Comparison of ENCODE assay signal across 8 cellular contexts in genomic region chr3:99817437-99818240, GRCh38. TPM values are rescaled to one million over a fixed set of nuclear protein-coding genes. Genes with fewer than 3 reads are reported as not detected.
A peak's percentile ranks its signal among the peaks of the same experiment; 100 is the strongest.
DNase-seq lines count a peak whose midpoint lies in the region; ATAC-seq and TF ChIP-seq lines count a peak whose summit lies in the region.

TSS of gene CMSS1 (plus strand) at chr3:99817862.

- H3K27me3 ChIP-seq in adipocyte (replicated peaks; ENCODE audit: control insufficient read depth, insufficient read depth, low read length) (no peaks in the 10 kb centered on the region), cardiac muscle cell (no peaks in the 10 kb centered on the region), trophoblast cell (ENCODE audit: insufficient read depth, low read length) (peaks cover 2% of the 10 kb centered on the region), transverse colon (no peaks in the 10 kb centered on the region)

- peak within 1 kb of the TSS; percentile 16 for H3K4ac ChIP-seq in trophoblast cell (ENCODE audit: low read depth, low read length)

- no peak for TF ChIP-seq EP300 in transverse colon (IDR thresholded peaks at IDR 0.05; ENCODE audit: low read depth)

- H3K79me2 ChIP-seq in trophoblast cell (ENCODE audit: control insufficient read depth, insufficient read depth, low read length, poor library complexity), result no peaks in the 10 kb centered on the region

- peak within 1 kb of the TSS; percentile 88 for H3K27ac ChIP-seq in cardiac muscle cell
- no peak within 1 kb of the TSS for H3K27ac ChIP-seq in trophoblast cell (ENCODE audit: low read depth, low read length)
- H3K27ac ChIP-seq in transverse colon, result peak within 1 kb of the TSS; percentile 85 to 92 (median 89)

- DNase-seq in NCI-H1436 (lab: John Stamatoyannopoulos, UW) (peak; percentile 88), T follicular helper cell (ENCODE audit: low read depth) (peak; percentile 93), adipocyte (ENCODE audit: low read depth) (peak; percentile 97), cardiac muscle cell (ENCODE audit: low read depth in 1 of 2, low spot score in 1 of 2) (peak; percentile 95 to 96), trophoblast cell (peak; percentile 94 to 96), transverse colon (peak; percentile 96)

- H2AFZ ChIP-seq in trophoblast cell (ENCODE audit: insufficient read depth, low read length, poor library complexity), result peak within 1 kb of the TSS; percentile 91

- WGBS in trophoblast cell (ENCODE audit: extremely low coverage, insufficient coverage, insufficient read length), result no CpG with 5 or more reads among the region's 60 CpGs
- WGBS in transverse colon (ENCODE audit: low coverage in 1 of 2), 2 donors, result 0 to 1% methylated on average over 13 to 51 of the region's 60 CpGs

- H2BK12ac ChIP-seq in trophoblast cell (ENCODE audit: low read length), result no peak within 1 kb of the TSS

- intact Hi-C loops in transverse colon (cut with DNase I; ENCODE audit: low total_unique reads), result no loop called here

- peaks cover 5% of the 10 kb centered on the region for H3K79me1 ChIP-seq in trophoblast cell (ENCODE audit: low read length)

- peak; percentile 99 for ATAC-seq in HG02798 (IDR thresholded peaks at IDR 0.05; ENCODE audit: poor library complexity, unreplicated experiment)

- H3K36me3 ChIP-seq in adipocyte (ENCODE audit: control insufficient read depth, insufficient read depth, low read length, severe bottlenecking), result no peaks in the 10 kb centered on the region
- no peaks in the 10 kb centered on the region for H3K36me3 ChIP-seq in cardiac muscle cell
- H3K36me3 ChIP-seq in trophoblast cell (ENCODE audit: control insufficient read depth in 1 of 2, insufficient read depth in 2 of 2, low read length in 2 of 2), result no peaks in the 10 kb centered on the region
- H3K36me3 ChIP-seq in transverse colon, result no peaks in the 10 kb centered on the region

- peak within 1 kb of the TSS; percentile 92 for H3K4me2 ChIP-seq in trophoblast cell (ENCODE audit: low read length)

- peak within 1 kb of the TSS; percentile 3 for H4K91ac ChIP-seq in trophoblast cell (ENCODE audit: low read depth, low read length)

- no peak within 1 kb of the TSS for H2BK5ac ChIP-seq in trophoblast cell (ENCODE audit: low read depth, low read length, poor library complexity)

- peak within 1 kb of the TSS; percentile 36 for H2BK120ac ChIP-seq in trophoblast cell (ENCODE audit: insufficient read depth, low read length, poor library complexity)

- TF ChIP-seq CTCF in GM12875 (IDR thresholded peaks at IDR 0.05; ENCODE audit: borderline replicate concordance, insufficient read depth, low read depth, low read length) (peak; percentile 36; the same call in 1 of the 2 replicates), cardiac muscle cell (IDR thresholded peaks at IDR 0.05; ENCODE audit: low read depth, low read length) (peak; percentile 20), transverse colon (IDR thresholded peaks at IDR 0.05) (peak; percentile 21 to 60 (median 40))

- H3K14ac ChIP-seq in trophoblast cell (ENCODE audit: low read length), result peak within 1 kb of the TSS; percentile 41

- H3K9me3 ChIP-seq in adipocyte (ENCODE audit: control insufficient read depth, low read length) (no peaks in the 10 kb centered on the region), cardiac muscle cell (ENCODE audit: low read depth) (no peaks in the 10 kb centered on the region), trophoblast cell (ENCODE audit: insufficient read depth, low read depth, low read length) (no peaks in the 10 kb centered on the region), transverse colon (no peaks in the 10 kb centered on the region)

- H3K4me3 ChIP-seq in GM12875 (ENCODE audit: low read depth, low read length) (peak within 1 kb of the TSS; percentile 67), adipocyte (ENCODE audit: low read length) (peak within 1 kb of the TSS; percentile 88), cardiac muscle cell (peak within 1 kb of the TSS; percentile 47), trophoblast cell (ENCODE audit: low read depth, low read length) (peak within 1 kb of the TSS; percentile 90), transverse colon (peak within 1 kb of the TSS; percentile 46 to 69 (median 58))

- H3K4me1 ChIP-seq in adipocyte (ENCODE audit: control insufficient read depth, insufficient read depth, low read length) (peaks cover 15% of the 10 kb centered on the region), cardiac muscle cell (ENCODE audit: low read depth) (no peaks in the 10 kb centered on the region), trophoblast cell (ENCODE audit: control insufficient read depth in 1 of 2, insufficient read depth in 2 of 2, low read length in 2 of 2) (peaks cover 0 to 2% of the 10 kb centered on the region in 2 experiments), transverse colon (peaks cover 0 to 20% (median 12%) of the 10 kb centered on the region in 4 donors)

- peak; percentile 66 for TF ChIP-seq POLR2A in transverse colon (IDR thresholded peaks at IDR 0.05)

- H3K23ac ChIP-seq in trophoblast cell (ENCODE audit: low read length), result no peak within 1 kb of the TSS

- peak within 1 kb of the TSS; percentile 73 for H4K8ac ChIP-seq in trophoblast cell (ENCODE audit: low read depth, low read length)

- H3K18ac ChIP-seq in trophoblast cell (ENCODE audit: low read length), result peak within 1 kb of the TSS; percentile 9

- peak within 1 kb of the TSS; percentile 84 for H3K9ac ChIP-seq in adipocyte (ENCODE audit: low read length)
- H3K9ac ChIP-seq in trophoblast cell (ENCODE audit: low read length), result peak within 1 kb of the TSS; percentile 87

- no peak within 1 kb of the TSS for H2AK5ac ChIP-seq in trophoblast cell (ENCODE audit: low read length)

- H4K12ac ChIP-seq in trophoblast cell (ENCODE audit: low read depth, low read length), result peak within 1 kb of the TSS; percentile 59

- in situ Hi-C loops in transverse colon (cut with MboI; ENCODE audit: low pct_ligation_motif_present in 1 of 4, low pct_unique_long_range_greater_than_20kb in 1 of 4, low sequenced_read_pairs in 3 of 4), result no loop called here

RNA-seq across cellular contexts. Expression of gene CMSS1, which starts in this region (rescaled TPM):
- 13.1 and 17.9 TPM in 2 replicates for total RNA-seq in cardiac muscle cell
- polyA plus RNA-seq in cardiac muscle cell, result 32.8 and 32.9 TPM in 2 replicates
- 35.8 and 36.3 TPM in 2 replicates for polyA plus RNA-seq in trophoblast cell (2013)
- 10 to 100 TPM in 1 of 4 donors, 1 to 10 TPM in 3; 2.4 to 29.9 (median 5.2) TPM for total RNA-seq in transverse colon
